13 cellular contexts compared by ENCODE assay signal in genomic region chr3:195551381-195551978, GRCh38. TPM values are rescaled to one million over a fixed set of nuclear protein-coding genes. Genes with fewer than 3 reads are reported as not detected.
DNase-seq lines count a peak whose midpoint lies in the region; ATAC-seq, FAIRE-seq and TF ChIP-seq lines count a peak whose summit lies in the region.
"Had no signal": no experiment of that assay in that cellular context is flagged by ENCODE, and none has a peak within 500 bp of the region (broad histone marks: within the 10 kb centered on the region; RNA-seq: fewer than 3 reads in every experiment).

No MANE protein-coding gene starts in this region.

- peak overlapping the region in 10 of 11 experiments; percentile 45 to 90 (median 77); a peak in 17 of 22 replicates for H3K4me2 ChIP-seq in BLaER1 treated with 17β-estradiol and CSF1 and Interleukin-3, amounts not matched to agents 10 nM and 100 nM
- no peak overlapping the region for H3K4me2 ChIP-seq in osteoblast (ENCODE audit: insufficient read depth, low read length)

- peak; percentile 52 for FAIRE-seq in GM19239 (lab: Jason Lieb, UNC)

- 0 out of 22 replicates have a peak overlapping the region, but pooled peaks of 1 of the 11 experiments have one; percentile 7 for H3K9ac ChIP-seq in BLaER1 treated with 17β-estradiol and CSF1 and Interleukin-3, amounts not matched to agents 10 nM and 100 nM

- no peak overlapping the region for H3K27ac ChIP-seq in BLaER1 treated with 17β-estradiol and CSF1 and Interleukin-3, amounts not matched to agents 10 nM and 100 nM
- no peak overlapping the region for H3K27ac ChIP-seq in osteoblast (ENCODE audit: low read depth, low read length)
- H3K27ac ChIP-seq: coronary artery had no signal

- peaks cover 21 to 37% (median 29%) of the 10 kb centered on the region in 10 experiments for H3K4me1 ChIP-seq in BLaER1 treated with 17β-estradiol and CSF1 and Interleukin-3, amounts not matched to agents 10 nM and 100 nM
- H3K4me1 ChIP-seq in osteoblast (ENCODE audit: insufficient read depth, low read length) = peaks cover 7% of the 10 kb centered on the region

- H3K36me3 ChIP-seq in BLaER1 treated with 17β-estradiol and CSF1 and Interleukin-3, amounts not matched to agents 10 nM and 100 nM = no peaks in the 10 kb centered on the region
- no peaks in the 10 kb centered on the region for H3K36me3 ChIP-seq in osteoblast (ENCODE audit: insufficient read depth, low read length)

- H3K27me3 ChIP-seq in BLaER1 treated with 17β-estradiol and CSF1 and Interleukin-3, amounts not matched to agents 10 nM and 100 nM = peaks cover 0 to 13% (median 0%) of the 10 kb centered on the region in 11 experiments; a peak in 3 of 22 replicates
- peaks cover 8% of the 10 kb centered on the region for H3K27me3 ChIP-seq in osteoblast (ENCODE audit: insufficient read depth, low read length)

- H3K27ac Mint-ChIP-seq in effector memory CD8-positive, alpha-beta T cell = peak overlapping the region; percentile 87 to 96

- peaks cover 5% of the 10 kb centered on the region for H3K36me3 Mint-ChIP-seq in effector memory CD8-positive, alpha-beta T cell (ENCODE audit: insufficient read depth)

- no peaks in the 10 kb centered on the region for H3K27me3 Mint-ChIP-seq in effector memory CD8-positive, alpha-beta T cell

- H3K4me1 Mint-ChIP-seq in effector memory CD8-positive, alpha-beta T cell (ENCODE audit: low read depth in 2 of 2) = peaks cover 43 to 49% of the 10 kb centered on the region in 2 donors

- DNase-seq in GM19239 (ENCODE audit: insufficient read length, low spot score) = no peak
- no peak for DNase-seq in effector memory CD8-positive, alpha-beta T cell
- peak; percentile 74 for DNase-seq in osteoblast (ENCODE audit: insufficient read length, low spot score, missing footprints)
- DNase-seq in KG1 (lab: John Stamatoyannopoulos, UW) = no peak
- no peak for DNase-seq in NK-92 (lab: John Stamatoyannopoulos, UW; ENCODE audit: unreplicated experiment)
- DNase-seq in HuH-7.5 (ENCODE audit: low spot score) = no peak
- no peak for DNase-seq in inferior parietal cortex (ENCODE audit: extremely low spot score)
- DNase-seq: activated CD8-positive, alpha-beta memory T cell treated with anti-CD3 and anti-CD28 coated beads, Interleukin-2, amount 50 U/mL, for 4 hours; NCI-H2029 treated with DMSO at 0.1 percent for 48 hours; SHP77 had no signal

- ATAC-seq in effector memory CD8-positive, alpha-beta T cell (replicated peaks) = no peak
- ATAC-seq: HCT116 had no signal

- no peaks in the 10 kb centered on the region for H3K79me2 ChIP-seq in osteoblast (ENCODE audit: insufficient read depth, low read length)

- TF ChIP-seq CTCF in osteoblast (IDR thresholded peaks at IDR 0.05; ENCODE audit: extremely low read depth, low read depth, low read length) = no peak

- no peaks in the 10 kb centered on the region for H3K9me3 ChIP-seq in BLaER1 treated with 17β-estradiol and CSF1 and Interleukin-3, amounts not matched to agents 10 nM and 100 nM (replicated peaks in 1 of 11)
- H3K9me3 ChIP-seq in osteoblast (ENCODE audit: low read depth, low read length) = no peaks in the 10 kb centered on the region

- no peaks in the 10 kb centered on the region for H4K20me1 ChIP-seq in BLaER1 treated with 17β-estradiol and CSF1 and Interleukin-3, amounts not matched to agents 10 nM and 100 nM
- H4K20me1 ChIP-seq in osteoblast (ENCODE audit: insufficient read depth, low read length) = no peaks in the 10 kb centered on the region

- peak overlapping the region; percentile 69 to 70 for H3K4me3 Mint-ChIP-seq in effector memory CD8-positive, alpha-beta T cell

- H3K4me3 ChIP-seq in BLaER1 treated with 17β-estradiol and CSF1 and Interleukin-3, amounts not matched to agents 10 nM and 100 nM = no peak overlapping the region
- no peak overlapping the region for H3K4me3 ChIP-seq in osteoblast (ENCODE audit: insufficient read depth, low read length)
- H3K4me3 ChIP-seq: coronary artery had no signal

- H2AFZ ChIP-seq in osteoblast (ENCODE audit: low read length) = peak overlapping the region; percentile 46

- no peaks in the 10 kb centered on the region for H3K9me3 Mint-ChIP-seq in effector memory CD8-positive, alpha-beta T cell

RNA-seq across cellular contexts. Expression of gene PPP1R2, which starts 8.4 kb away (rescaled TPM):
- total RNA-seq in osteoblast = 89.3 and 203 TPM in 2 replicates

RNA-seq across cellular contexts. Expression of gene APOD, which starts 32.3 kb away (rescaled TPM):
- total RNA-seq in osteoblast = 0.88 and 1.4 TPM in 2 replicates
